In the genomic region with DNA sequence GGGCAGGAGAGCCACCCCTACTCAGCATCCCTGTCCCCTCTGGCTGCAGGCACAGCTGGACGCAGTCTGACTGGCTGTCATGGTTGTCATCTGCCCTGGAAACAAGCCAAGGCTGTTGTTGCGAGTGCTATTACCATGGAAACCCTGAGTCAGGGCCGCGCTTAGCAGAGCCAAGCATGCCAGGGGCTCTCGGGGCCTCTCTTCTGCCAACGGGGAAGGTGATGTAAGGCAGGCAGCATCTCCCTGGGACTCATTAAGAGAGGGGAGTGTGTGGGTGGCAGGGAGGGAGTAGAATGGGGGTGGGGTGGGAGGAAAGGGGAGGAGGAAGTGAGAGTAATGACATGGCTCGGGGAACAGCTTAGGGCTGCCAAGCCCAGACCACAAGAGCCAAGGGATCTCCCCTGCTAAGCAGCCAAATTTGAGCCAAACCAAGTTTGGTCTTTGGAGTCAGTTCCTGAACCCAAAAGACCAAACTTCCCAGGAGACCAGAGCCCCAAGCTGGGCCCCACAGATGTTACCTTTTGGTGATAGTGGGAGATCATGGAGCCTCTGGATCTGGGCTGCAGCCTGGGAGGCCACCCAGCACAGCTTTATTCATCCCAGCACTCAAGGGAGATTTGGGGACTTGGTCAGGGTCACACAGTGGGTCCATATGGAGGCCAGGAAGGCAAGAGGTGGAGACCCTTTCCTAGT, we compare ENCODE assay signal across 8 cellular contexts.
DNase-seq lines count a peak whose midpoint lies in the region; ATAC-seq, FAIRE-seq and TF ChIP-seq lines count a peak whose summit lies in the region.

No MANE protein-coding gene starts in this region.

- TF ChIP-seq POLR2A in A549 (IDR thresholded peaks at IDR 0.05; ENCODE audit: low read length): no peak
- no peak for TF ChIP-seq POLR2A in GM18505 (IDR thresholded peaks at IDR 0.05; ENCODE audit: borderline replicate concordance, extremely low read depth, insufficient read depth, insufficient read length)

- H3K36me3 ChIP-seq in SK-N-SH (replicated peaks in 1 of 2; ENCODE audit: control insufficient read depth in 1 of 2, insufficient read depth in 2 of 2, low read length in 1 of 2) (no peaks in the 10 kb centered on the region), left ventricle myocardium inferior (no peaks in the 10 kb centered on the region)

- peak overlapping the region; percentile 76 for H3K27ac Mint-ChIP-seq in stimulated activated naive B cell treated with anti-CD40 and anti-IgM and Interleukin-4, amounts not matched to agents 10 μg/mL and 1 μg/mL and 100 μg/mL, for 72 hours

- H3K36me3 Mint-ChIP-seq in stimulated activated naive B cell treated with anti-CD40 and anti-IgM and Interleukin-4, amounts not matched to agents 10 μg/mL and 1 μg/mL and 100 μg/mL, for 72 hours: peaks cover 7 to 9% of the 10 kb centered on the region in 2 donors

- H3K4me3 Mint-ChIP-seq in stimulated activated naive B cell treated with anti-CD40 and anti-IgM and Interleukin-4, amounts not matched to agents 10 μg/mL and 1 μg/mL and 100 μg/mL, for 72 hours: peak overlapping the region; percentile 34 to 44

- H3K9ac ChIP-seq in SK-N-SH: no peak overlapping the region

- no peak overlapping the region for H2AFZ ChIP-seq in SK-N-SH (ENCODE audit: low read depth)

- H3K27me3 Mint-ChIP-seq in stimulated activated naive B cell treated with anti-CD40 and anti-IgM and Interleukin-4, amounts not matched to agents 10 μg/mL and 1 μg/mL and 100 μg/mL, for 72 hours: peaks cover 51 to 63% of the 10 kb centered on the region in 2 donors

- H3K27ac ChIP-seq in A549 (0 out of 6 replicates have a peak overlapping the region, but pooled peaks of 1 of the 2 experiments have one; percentile 7), SK-N-SH (ENCODE audit: low read depth in 2 of 2, low read length in 1 of 2) (peak overlapping the region in 1 of 2 experiments; percentile 45; a peak in 2 of 4 replicates), left ventricle myocardium inferior (replicated peaks) (no peak overlapping the region)

- CTCF ChIA-PET in A549 (lab: Yijun Ruan, JAX) (interaction anchor here (0.7 to 1.6 kb wide), 2 partner anchors 147 to 368 kb away, joined by 3 read pairs; no protein-coding TSS in a partner anchor), SK-N-SH (lab: Yijun Ruan, JAX) (interaction anchor here (1.1 to 7.5 kb wide), 9 partner anchors 29 to 401 kb away, joined by 3 to 41 read pairs (median 9); a partner anchor contains a TSS)

- H3F3A ChIP-seq in SK-N-SH (replicated peaks; ENCODE audit: insufficient read depth): no peaks in the 10 kb centered on the region

- peaks cover 18 to 23% of the 10 kb centered on the region in 2 donors for H3K9me3 Mint-ChIP-seq in stimulated activated naive B cell treated with anti-CD40 and anti-IgM and Interleukin-4, amounts not matched to agents 10 μg/mL and 1 μg/mL and 100 μg/mL, for 72 hours

- intact Hi-C loops in left ventricle myocardium inferior (cut with micrococcal nuclease): no loop called here

- no peak for TF ChIP-seq EP300 in A549 (IDR thresholded peaks at IDR 0.05)
- TF ChIP-seq EP300 in SK-N-SH (IDR thresholded peaks at IDR 0.05; ENCODE audit: borderline replicate concordance in 1 of 2, low read depth in 1 of 2, low read length in 1 of 2): peak in 1 of 2 experiments; percentile 68; a peak in 1 of 4 replicates

- no peak for TF ChIP-seq CTCF in A549 (IDR thresholded peaks at IDR 0.05)
- TF ChIP-seq CTCF in SK-N-SH (IDR thresholded peaks at IDR 0.05): no peak
- no peak for TF ChIP-seq CTCF in left ventricle myocardium inferior (IDR thresholded peaks at IDR 0.05; ENCODE audit: borderline replicate concordance)

- peak; percentile 49 to 66 for ATAC-seq in A549
- peak; percentile 85 for ATAC-seq in GM18505 (IDR thresholded peaks at IDR 0.05; ENCODE audit: unreplicated experiment)
- ATAC-seq in HG02610 (IDR thresholded peaks at IDR 0.05; ENCODE audit: unreplicated experiment): peak; percentile 88
- ATAC-seq in stimulated activated naive B cell treated with anti-CD40 and anti-IgM and Interleukin-4, amounts not matched to agents 10 μg/mL and 1 μg/mL and 100 μg/mL, for 72 hours (replicated peaks): peak; percentile 93 to 94

- H3K4me3 ChIP-seq in A549 (no peak overlapping the region), SK-N-SH (ENCODE audit: low read depth in 2 of 2, low read length in 1 of 2) (no peak overlapping the region), left ventricle myocardium inferior (no peak overlapping the region)

- H3K9me2 ChIP-seq in SK-N-SH: no peaks in the 10 kb centered on the region

- H3K27me3 ChIP-seq in SK-N-SH (ENCODE audit: insufficient read depth): no peaks in the 10 kb centered on the region
- H3K27me3 ChIP-seq in left ventricle myocardium inferior (ENCODE audit: low read depth): no peaks in the 10 kb centered on the region

- no peaks in the 10 kb centered on the region for H4K20me1 ChIP-seq in SK-N-SH (ENCODE audit: insufficient read depth)

- no peaks in the 10 kb centered on the region for H3K79me2 ChIP-seq in SK-N-SH (ENCODE audit: insufficient read depth)

- peak; percentile 38 to 49 for DNase-seq in A549 (ENCODE audit: low read depth in 1 of 2, low spot score in 1 of 2)
- DNase-seq in MV-4-11 (lab: John Stamatoyannopoulos, UW): peak; percentile 97
- peak; percentile 91 for DNase-seq in SK-N-SH
- peak; percentile 19 for DNase-seq in left ventricle myocardium inferior
- DNase-seq in stimulated activated naive B cell treated with anti-CD40 and anti-IgM and Interleukin-4, amounts not matched to agents 10 μg/mL and 1 μg/mL and 100 μg/mL, for 72 hours: peak; percentile 81
- no peak for DNase-seq in GM03348 (ENCODE audit: low spot score)

- H3K4me1 ChIP-seq in A549 (no peaks in the 10 kb centered on the region; the same call in 2 of the 3 replicates), SK-N-SH (ENCODE audit: control insufficient read depth in 1 of 2, insufficient read depth in 2 of 2, low read depth in 1 of 2, low read length in 1 of 2) (peaks cover 0 to 12% of the 10 kb centered on the region in 2 experiments; a peak in 1 of 4 replicates), left ventricle myocardium inferior (no peaks in the 10 kb centered on the region)

- peaks cover 13 to 21% of the 10 kb centered on the region in 2 donors for H3K4me1 Mint-ChIP-seq in stimulated activated naive B cell treated with anti-CD40 and anti-IgM and Interleukin-4, amounts not matched to agents 10 μg/mL and 1 μg/mL and 100 μg/mL, for 72 hours

- 39% methylated on average over 5 of the region's 7 CpGs for WGBS in A549 (ENCODE audit: missing lambda C conversion rate)
- WGBS in SK-N-SH (ENCODE audit: low lambda C conversion rate): under 1% methylated on average over 7 of the region's 7 CpGs

- POLR2A ChIA-PET in A549 (lab: Yijun Ruan, JAX) (no interaction called here), SK-N-SH (lab: Yijun Ruan, JAX) (no interaction called here)

- FAIRE-seq in A549 (lab: Jason Lieb, UNC): no peak

- H3K9me3 ChIP-seq in A549 (peaks cover 16% of the 10 kb centered on the region; the same call in 2 of the 3 replicates), SK-N-SH (no peaks in the 10 kb centered on the region), left ventricle myocardium inferior (replicated peaks) (peaks cover 15% of the 10 kb centered on the region)

- TF ChIP-seq RAD21 in A549 (conservative IDR thresholded peaks at IDR 0.05 in 1 of 2, IDR thresholded peaks at IDR 0.05 in 1 of 2) (no peak), SK-N-SH (IDR thresholded peaks at IDR 0.05; ENCODE audit: low read length) (peak; percentile 3; the same call in 1 of the 2 replicates)

- H3K4me2 ChIP-seq in A549 (no peak overlapping the region), SK-N-SH (no peak overlapping the region)

TF ChIP-seq in A549, 52 proteins besides CTCF, POLR2A, EP300 and RAD21 (continues in another document):
- no peak for TF ChIP-seq NFE2L2 (conservative IDR thresholded peaks at IDR 0.05; ENCODE audit: low read length)
- no peak for TF ChIP-seq KDM1A (IDR thresholded peaks at IDR 0.05; ENCODE audit: low read depth)
- TF ChIP-seq SMC3 (IDR thresholded peaks at IDR 0.05): no peak

TF ChIP-seq in SK-N-SH, 30 proteins besides CTCF, POLR2A, EP300 and RAD21:
- no peak for TF ChIP-seq MEF2A (IDR thresholded peaks at IDR 0.05; ENCODE audit: borderline replicate concordance, low read depth)
- TF ChIP-seq GATA2 (CRISPR knock-in tag; IDR thresholded peaks at IDR 0.05): peak; percentile 34; the same call in 1 of the 2 replicates
- TF ChIP-seq FOXJ3 (CRISPR knock-in tag; IDR thresholded peaks at IDR 0.05): peak; percentile 76
- peak; percentile 59; the same call in 1 of the 2 replicates for TF ChIP-seq RFX5 (IDR thresholded peaks at IDR 0.05; ENCODE audit: low read length)
- no peak for TF ChIP-seq TAF1 (IDR thresholded peaks at IDR 0.05; ENCODE audit: borderline replicate concordance, low read depth, low read length)
- TF ChIP-seq JUND (IDR thresholded peaks at IDR 0.05): no peak
- peak; percentile 92 for TF ChIP-seq MXI1 (IDR thresholded peaks at IDR 0.05; ENCODE audit: low read depth, low read length)
- TF ChIP-seq RCOR1 (IDR thresholded peaks at IDR 0.05; ENCODE audit: low read length): peak; percentile 20; the same call in 1 of the 2 replicates
- TF ChIP-seq FOSL2 (IDR thresholded peaks at IDR 0.05; ENCODE audit: borderline replicate concordance, low read depth): no peak
- TF ChIP-seq GABPA (IDR thresholded peaks at IDR 0.05; ENCODE audit: low read depth): no peak
- peak; percentile 54 for TF ChIP-seq CHD2 (IDR thresholded peaks at IDR 0.05; ENCODE audit: low read length, partially characterized antibody)
